Comparison of ENCODE assay signal across 22 cellular contexts in genomic region chr20:9551808-9552550, GRCh38. TPM values are rescaled to one million over a fixed set of nuclear protein-coding genes. Genes with fewer than 3 reads are reported as not detected.
DNase-seq lines count a peak whose midpoint lies in the region; ATAC-seq, FAIRE-seq and TF ChIP-seq lines count a peak whose summit lies in the region.
"Had no signal": no experiment of that assay in that cellular context is flagged by ENCODE, and none has a peak within 500 bp of the region (broad histone marks: within the 10 kb centered on the region; RNA-seq: fewer than 3 reads in every experiment).

No MANE protein-coding gene starts in this region.

- 51% methylated on average over 4 of the region's 4 CpGs for WGBS in A549 (ENCODE audit: missing lambda C conversion rate)

- no peak for TF ChIP-seq EP300 in A549 (IDR thresholded peaks at IDR 0.05)

- no peaks in the 10 kb centered on the region for H3K79me2 ChIP-seq in PC-9 (ENCODE audit: low read depth)

- no peak for TF ChIP-seq RAD21 in A549 (conservative IDR thresholded peaks at IDR 0.05 in 1 of 2, IDR thresholded peaks at IDR 0.05 in 1 of 2)

- H3K4me2 ChIP-seq in A549 (peak overlapping the region; percentile 6; the same call in 1 of the 3 replicates), PC-9 (no peak overlapping the region)

- no peaks in the 10 kb centered on the region for H3F3A ChIP-seq in PC-9 (ENCODE audit: insufficient read depth, low read depth)

- ATAC-seq in A549: no peak
- ATAC-seq: left lung had no signal

- H3K4me3 ChIP-seq in A549: no peak overlapping the region
- H3K4me3 ChIP-seq in PC-9: no peak overlapping the region
- H3K4me3 ChIP-seq: left lung had no signal

- no peaks in the 10 kb centered on the region for H4K20me1 ChIP-seq in PC-9 (ENCODE audit: insufficient read depth)

- no peak for TF ChIP-seq POLR2A in A549 (IDR thresholded peaks at IDR 0.05; ENCODE audit: low read length)

- intact Hi-C loops in PC-9 (cut with micrococcal nuclease; ENCODE audit: unreplicated experiment): no loop called here

- no peaks in the 10 kb centered on the region for H3K9me2 ChIP-seq in PC-9 (ENCODE audit: insufficient read depth)

- H3K4me1 ChIP-seq in A549 (peaks cover 7% of the 10 kb centered on the region), PC-9 (replicated peaks; ENCODE audit: insufficient read depth) (no peaks in the 10 kb centered on the region)
- H3K4me1 ChIP-seq: left lung had no signal

- H3K27ac ChIP-seq in A549 (no peak overlapping the region), PC-9 (no peak overlapping the region)
- H3K27ac ChIP-seq: left lung had no signal

- POLR2A ChIA-PET in A549 (lab: Yijun Ruan, JAX) (no interaction called here), PC-9 (lab: Charles Lee; ENCODE audit: unreplicated experiment) (no interaction called here)

- H3K9me3 ChIP-seq in A549 (no peaks in the 10 kb centered on the region), PC-9 (ENCODE audit: insufficient read depth, low read depth) (no peaks in the 10 kb centered on the region)
- H3K9me3 ChIP-seq: left lung had no signal

- BruUV-seq in PC-9 (replicated peaks; lab: Mats Ljungman, UMichigan): no TSS peak

- H2AFZ ChIP-seq in PC-9: no peak overlapping the region

- no peak for FAIRE-seq in A549 (lab: Jason Lieb, UNC)
- FAIRE-seq: GM19239 had no signal

- H3K36me3 ChIP-seq in PC-9 (ENCODE audit: low read depth): no peaks in the 10 kb centered on the region
- H3K36me3 ChIP-seq: left lung had no signal

- peak in 1 of 2 experiments; percentile 16 for DNase-seq in A549 (ENCODE audit: low read depth in 1 of 2, low spot score in 1 of 2)
- DNase-seq in ELR (ENCODE audit: low read depth): peak; percentile 4
- peak; percentile 85 for DNase-seq in NOMO-1 treated with DMSO at 0.1 percent for 48 hours (lab: John Stamatoyannopoulos, UW; ENCODE audit: unreplicated experiment)
- DNase-seq in dermis blood vessel endothelial cell: peak; percentile 41
- DNase-seq in cortex of kidney (lab: John Stamatoyannopoulos, UW): no peak
- DNase-seq in activated CD4-positive, alpha-beta T cell treated with anti-CD3 and anti-CD28 coated beads for 4 hours: no peak
- no peak for DNase-seq in NCI-H1417 treated with DMSO at 0.1 percent for 48 hours (lab: John Stamatoyannopoulos, UW)
- no peak for DNase-seq in PC-9
- DNase-seq: activated CD4-positive, alpha-beta T cell treated with anti-CD3 and anti-CD28 coated beads, Interleukin-2, amount 10 ng/mL, durations not matched to agents 7 days and 5 days; activated naive CD8-positive, alpha-beta T cell treated with anti-CD3 and anti-CD28 coated beads for 36 hours; CD4-positive, alpha-beta memory T cell; cerebellar nuclear complex; DND-41; effector memory CD4-positive, alpha-beta T cell; GOT3; left lung; NCI-H146; SHP77 treated with DMSO at 0.1 percent for 48 hours; stimulated activated naive CD4-positive, alpha-beta T cell had no signal

- CTCF ChIA-PET in A549 (lab: Yijun Ruan, JAX) (interaction anchor here (1.0 kb wide), 1 partner anchor 143 kb away, joined by 3 read pairs; no protein-coding TSS in a partner anchor), PC-9 (lab: Charles Lee) (no interaction called here)

- TF ChIP-seq CTCF in A549 (IDR thresholded peaks at IDR 0.05): no peak
- TF ChIP-seq CTCF in PC-9 (conservative IDR thresholded peaks at IDR 0.05): no peak

- H3K27me3 ChIP-seq in PC-9 (ENCODE audit: insufficient read depth, low read depth): peaks cover 12% of the 10 kb centered on the region
- H3K27me3 ChIP-seq: left lung had no signal

TF ChIP-seq in A549, 52 proteins besides CTCF, POLR2A, EP300 and RAD21:
- no peak for TF ChIP-seq CHD2 (IDR thresholded peaks at IDR 0.05; ENCODE audit: low read length, partially characterized antibody)
- no peak for TF ChIP-seq JUN (IDR thresholded peaks at IDR 0.05)
- TF ChIP-seq NPAS2 (CRISPR knock-in tag; IDR thresholded peaks at IDR 0.05; ENCODE audit: borderline replicate concordance): no peak
- TF ChIP-seq TFCP2L1 (CRISPR knock-in tag; IDR thresholded peaks at IDR 0.05): no peak
- TF ChIP-seq KDM1A (IDR thresholded peaks at IDR 0.05; ENCODE audit: low read depth): no peak
- TF ChIP-seq RARB (CRISPR knock-in tag; IDR thresholded peaks at IDR 0.05): no peak
- no peak for TF ChIP-seq FOSB (CRISPR knock-in tag; IDR thresholded peaks at IDR 0.05)
- TF ChIP-seq ATOH8 (CRISPR knock-in tag; IDR thresholded peaks at IDR 0.05; ENCODE audit: low read depth): no peak
- TF ChIP-seq ZC3H11A (IDR thresholded peaks at IDR 0.05): no peak
- no peak for TF ChIP-seq ESRRA (IDR thresholded peaks at IDR 0.05; ENCODE audit: borderline replicate concordance, low read length)
- no peak for TF ChIP-seq PHF8 (IDR thresholded peaks at IDR 0.05; ENCODE audit: borderline replicate concordance, low read depth)
TF ChIP-seq in A549: peak in this region for 0.

RNA-seq across cellular contexts. Expression of gene LAMP5, which starts 37.6 kb away (rescaled TPM):
- polyA plus RNA-seq in A549 (2011; rRNA removed) (0.04 and 0.13 TPM in 2 replicates), A549 (2017; fragmentation: RNase III; extraction: RNeasy Plus Mini Kit Qiagen cat#74134 plus additional on column Dnase treatment) (0.04 to 0.12 TPM in 2 of 3 replicates, not detected in the other)
- polyA plus RNA-seq in A549 (2012; cell fraction: cytosol; rRNA removed): not detected in 2 replicates
- 0.13 and 0.17 TPM in 2 replicates for polyA plus RNA-seq in A549 (2012; cell fraction: nucleus; rRNA removed)
- 0.08 TPM in 1 of 2 replicates, not detected in the other for polyA minus RNA-seq in A549 (2011; rRNA and poly(A)+ RNA removed)
- total RNA-seq in dermis blood vessel endothelial cell (0.34 and 0.84 TPM in 2 replicates), PC-9 (2021) (not detected in 2 replicates)
- total RNA-seq: activated CD4-positive, alpha-beta T cell treated with anti-CD3 and anti-CD28 coated beads, Interleukin-2, amount 10 ng/mL, durations not matched to agents 7 days and 5 days; activated naive CD8-positive, alpha-beta T cell treated with anti-CD3 and anti-CD28 coated beads for 36 hours; activated T-helper 2 cell treated with anti-CD3 and anti-CD28 coated beads, Interferon-gamma antibody, Interleukin-2, Interleukin-4, amounts not matched to agents 10 μg/mL and 5 μg/mL and 100 μg/mL, durations not matched to agents 14 hours and 24 hours and 36 hours; CD4-positive, alpha-beta memory T cell; progenitor cell of endocrine pancreas had no signal
- polyA plus RNA-seq: CD4-positive, alpha-beta memory T cell had no signal

Comparison
In these comparisons a context has a peak if more than half of its experiments do, and no peak if none do; other contexts are left out.
1. DNase-seq: peak in ELR (single experiment), NOMO-1 treated with DMSO at 0.1 percent for 48 hours (single experiment) and dermis blood vessel endothelial cell (single experiment); none in cortex of kidney (single experiment), activated CD4-positive, alpha-beta T cell treated with anti-CD3 and anti-CD28 coated beads for 4 hours (0 of 2), NCI-H1417 treated with DMSO at 0.1 percent for 48 hours (single experiment) and PC-9 (0 of 2).